In genomic region chr17:34259151-34259550, GRCh38 we compare ENCODE assay signal across 28 cellular contexts. TPM values are rescaled to one million over a fixed set of nuclear protein-coding genes. Genes with fewer than 3 reads are reported as not detected.
DNase-seq lines count a peak whose midpoint lies in the region; ATAC-seq, FAIRE-seq and TF ChIP-seq lines count a peak whose summit lies in the region.
"Had no signal": no experiment of that assay in that cellular context is flagged by ENCODE, and none has a peak within 500 bp of the region (broad histone marks: within the 10 kb centered on the region; RNA-seq: fewer than 3 reads in every experiment).

No MANE protein-coding gene starts in this region.

- intact Hi-C loops in IMR-90 (cut with micrococcal nuclease), result no loop called here

- no TSS peak for BruUV-seq in IMR-90 (replicated peaks; lab: Mats Ljungman, UMichigan)

- H3K4me3 ChIP-seq in AG10803 (ENCODE audit: low read length), result no peak overlapping the region
- H3K4me3 ChIP-seq in IMR-90 (ENCODE audit: insufficient read depth, low read depth, low read length), result no peak overlapping the region
- no peak overlapping the region for H3K4me3 ChIP-seq in cardiac fibroblast (replicated peaks in 1 of 2; ENCODE audit: low read depth in 2 of 2, low read length in 2 of 2)
- no peak overlapping the region for H3K4me3 ChIP-seq in gastroesophageal sphincter
- H3K4me3 ChIP-seq: esophagus squamous epithelium, HAP-1, heart left ventricle, left ventricle myocardium inferior, right lobe of liver had no signal

- TF ChIP-seq POLR2A in IMR-90 (IDR thresholded peaks at IDR 0.05; ENCODE audit: low read depth, low read length) (no peak), gastroesophageal sphincter (IDR thresholded peaks at IDR 0.05) (no peak), H54 (IDR thresholded peaks at IDR 0.05; ENCODE audit: low read depth, low read length) (no peak)

- H3K4me1 ChIP-seq in IMR-90 (ENCODE audit: control insufficient read depth, insufficient read depth, low read length) (peaks cover 9% of the 10 kb centered on the region), gastroesophageal sphincter (peaks cover 6 to 27% (median 14%) of the 10 kb centered on the region in 3 donors)

- peak; percentile 87 for DNase-seq in AG10803 (ENCODE audit: low read depth)
- peak; percentile 28 for DNase-seq in IMR-90
- peak; percentile 69 to 91 for DNase-seq in cardiac fibroblast (ENCODE audit: low read depth in 2 of 2)
- DNase-seq in kidney glomerular epithelial cell (lab: John Stamatoyannopoulos, UW), result peak; percentile 54
- no peak for DNase-seq in H54 (ENCODE audit: insufficient read length, low spot score)
- no peak for DNase-seq in NOMO-1 treated with dmso at 0.1 percent for 144 hours (lab: John Stamatoyannopoulos, UW; ENCODE audit: unreplicated experiment)
- DNase-seq in HK-2 (ENCODE audit: unreplicated experiment), result no peak
- DNase-seq: activated CD4-positive, alpha-beta T cell treated with anti-CD3 and anti-CD28 coated beads, Interleukin-2, amount 50 U/mL, for 1 hour; esophagus squamous epithelium; heart left ventricle; left ventricle myocardium inferior; naive thymus-derived CD4-positive, alpha-beta T cell; NCI-H2029; NCI-H345; OCI-M1; right lobe of liver; SHP77 treated with DMSO at 0.1 percent for 48 hours; stimulated activated CD8-positive, alpha-beta memory T cell treated with anti-CD3 and anti-CD28 coated beads, Interleukin-4, amount 100 ng/mL, for 48 hours; T-helper 1 cell had no signal

- H3K56ac ChIP-seq in IMR-90 (ENCODE audit: extremely low read depth, insufficient read depth, low read length), result no peak overlapping the region

- no peaks in the 10 kb centered on the region for H4K20me1 ChIP-seq in IMR-90 (ENCODE audit: insufficient read depth, low read length)

- CTCF ChIA-PET in IMR-90 (lab: Yijun Ruan, JAX), result no interaction called here

- H2AFZ ChIP-seq in IMR-90 (replicated peaks; ENCODE audit: low read length, poor library complexity), result no peak overlapping the region

- H3K79me1 ChIP-seq in IMR-90 (ENCODE audit: low read depth in 1 of 2, low read length in 2 of 2), result no peaks in the 10 kb centered on the region

- no peak overlapping the region for H3K14ac ChIP-seq in IMR-90 (replicated peaks; ENCODE audit: low read depth, low read length)

- no peak overlapping the region for H3K4ac ChIP-seq in IMR-90 (ENCODE audit: low read depth, low read length)

- no peak overlapping the region for H2AK9ac ChIP-seq in IMR-90 (replicated peaks; ENCODE audit: low read depth, low read length, poor library complexity)

- FAIRE-seq in H54 (lab: Jason Lieb, UNC), result no peak
- FAIRE-seq: D721Med, GM18507 had no signal

- H2AK5ac ChIP-seq in IMR-90 (ENCODE audit: low read depth, low read length), result no peak overlapping the region

- no peak for TF ChIP-seq RAD21 in IMR-90 (IDR thresholded peaks at IDR 0.05; ENCODE audit: low read length)

- no peak overlapping the region for H2BK20ac ChIP-seq in IMR-90 (ENCODE audit: low read depth, low read length)

- H3K9me1 ChIP-seq in IMR-90 (ENCODE audit: insufficient read depth, low read length), result 0 out of 2 replicates have a peak, but pooled peaks cover 3% of the 10 kb centered on the region

- no peak overlapping the region for H4K5ac ChIP-seq in IMR-90 (ENCODE audit: low read depth, low read length)

- no peak for ATAC-seq in IMR-90 (ENCODE audit: low read depth)
- no peak for ATAC-seq in gastroesophageal sphincter
- ATAC-seq: activated naive CD4-positive, alpha-beta T cell treated with anti-CD3 and anti-CD28 coated beads, Interleukin-2, amount 50 U/mL, for 72 hours; heart left ventricle; naive thymus-derived CD4-positive, alpha-beta T cell had no signal

- no peak overlapping the region for H3K9ac ChIP-seq in IMR-90 (ENCODE audit: low read depth, low read length)
- H3K9ac ChIP-seq: KMS-11 had no signal

- in situ Hi-C loops in IMR-90 (cut with MboI; ENCODE audit: low sequenced_read_pairs), result loop anchor here (25.0 kb wide), 1 partner anchor 853 kb away; the partner anchor contains the start of genes FNDC8 and RAD51D

- TF ChIP-seq EP300 in gastroesophageal sphincter (IDR thresholded peaks at IDR 0.05), result no peak

- POLR2A ChIA-PET in IMR-90 (lab: Charles Lee; ENCODE audit: unreplicated experiment), result no interaction called here

- H3K27me3 ChIP-seq in IMR-90 (ENCODE audit: control insufficient read depth, insufficient read depth, low read length) (no peaks in the 10 kb centered on the region), gastroesophageal sphincter (no peaks in the 10 kb centered on the region)
- H3K27me3 ChIP-seq: heart left ventricle, right lobe of liver had no signal

- dilution Hi-C loops in IMR-90 (cut with HindIII; ENCODE audit: low sequenced_read_pairs, unreplicated experiment), result no loop called here

- H2BK5ac ChIP-seq in IMR-90 (ENCODE audit: low read depth, low read length, poor library complexity, severe bottlenecking), result no peak overlapping the region

- no peak overlapping the region for H4K8ac ChIP-seq in IMR-90 (ENCODE audit: low read depth in 2 of 2, low read length in 2 of 2)

- H3K36me3 ChIP-seq in IMR-90 (ENCODE audit: control insufficient read depth, insufficient read depth, low read length) (peaks cover 3% of the 10 kb centered on the region; the same call in 1 of the 2 replicates), gastroesophageal sphincter (no peaks in the 10 kb centered on the region)
- H3K36me3 ChIP-seq: esophagus squamous epithelium, HAP-1, right lobe of liver had no signal

- H3K18ac ChIP-seq in IMR-90 (ENCODE audit: low read depth, low read length), result no peak overlapping the region

- no peak overlapping the region for H4K91ac ChIP-seq in IMR-90 (ENCODE audit: insufficient read depth, low read depth, low read length)

- no peak overlapping the region for H3K4me2 ChIP-seq in IMR-90 (ENCODE audit: low read depth, low read length)
- H3K4me2 ChIP-seq: KMS-11 had no signal

- H2BK15ac ChIP-seq in IMR-90 (ENCODE audit: low read depth, low read length), result no peak overlapping the region

- H2BK120ac ChIP-seq in IMR-90 (ENCODE audit: low read depth, low read length), result no peak overlapping the region

- TF ChIP-seq CTCF in AG10803 (conservative IDR thresholded peaks at IDR 0.05; ENCODE audit: low read length) (no peak), IMR-90 (conservative IDR thresholded peaks at IDR 0.05; ENCODE audit: low read depth, low read length) (no peak), cardiac fibroblast (IDR thresholded peaks at IDR 0.05; ENCODE audit: low read depth, low read length) (no peak), gastroesophageal sphincter (IDR thresholded peaks at IDR 0.05) (no peak)

- H3K9me3 ChIP-seq in IMR-90 (ENCODE audit: control insufficient read depth, insufficient read depth, low read length), result no peaks in the 10 kb centered on the region
- no peaks in the 10 kb centered on the region for H3K9me3 ChIP-seq in gastroesophageal sphincter
- H3K9me3 ChIP-seq: esophagus squamous epithelium, HAP-1, heart left ventricle, left ventricle myocardium inferior, right lobe of liver had no signal

- no peak overlapping the region for H3K27ac ChIP-seq in IMR-90 (ENCODE audit: insufficient read depth, low read length)
- H3K27ac ChIP-seq in gastroesophageal sphincter, result peak overlapping the region in 1 of 4 donors; percentile 39
- H3K27ac ChIP-seq: KMS-11, left ventricle myocardium inferior, right lobe of liver had no signal

- H3K23ac ChIP-seq in IMR-90 (ENCODE audit: low read depth, low read length), result no peak overlapping the region

TF ChIP-seq in IMR-90, 13 proteins besides CTCF, POLR2A, EP300 and RAD21 (continues in another document):
- TF ChIP-seq FOS (IDR thresholded peaks at IDR 0.05; ENCODE audit: low read depth, low read length) (no peak), RFX5 (IDR thresholded peaks at IDR 0.05; ENCODE audit: low read depth, low read length) (no peak), MXI1 (IDR thresholded peaks at IDR 0.05; ENCODE audit: borderline replicate concordance, low read depth, low read length) (no peak), CHD1 (IDR thresholded peaks at IDR 0.05; ENCODE audit: low read depth, low read length) (no peak), MAZ (IDR thresholded peaks at IDR 0.05; ENCODE audit: borderline replicate concordance, low read depth, low read length) (no peak), ELK1 (IDR thresholded peaks at IDR 0.05; ENCODE audit: borderline replicate concordance, low read depth, low read length) (no peak), RCOR1 (IDR thresholded peaks at IDR 0.05; ENCODE audit: insufficient replicate concordance, low read length) (no peak), BHLHE40 (IDR thresholded peaks at IDR 0.05; ENCODE audit: low read depth, low read length) (no peak), SMC3 (IDR thresholded peaks at IDR 0.05; ENCODE audit: low read depth, low read length) (no peak), CEBPB (IDR thresholded peaks at IDR 0.05; ENCODE audit: low read depth, low read length) (no peak), MAFK (IDR thresholded peaks at IDR 0.05; ENCODE audit: low read depth, low read length) (no peak), NFE2L2 (IDR thresholded peaks at IDR 0.05; ENCODE audit: low read depth, low read length) (no peak)

RNA-seq across cellular contexts. Expression of gene CCL2, which starts 4.1 kb away (rescaled TPM):
- 126 and 206 TPM in 2 replicates for total RNA-seq in IMR-90 (2012; rRNA removed)
- 85.9 and 103 TPM in 2 replicates for polyA plus RNA-seq in IMR-90 (2012; rRNA removed)
- polyA plus RNA-seq in IMR-90 (2012; cell fraction: cytosol; rRNA removed), result 67.4 and 73.1 TPM in 2 replicates
- polyA plus RNA-seq in IMR-90 (2012; cell fraction: nucleus; rRNA removed; ENCODE audit: low replicate concordance), result 22.7 and 55.8 TPM in 2 replicates
- total RNA-seq in gastroesophageal sphincter, result 100 to 1,000 TPM in 1 of 4 donors, 10 to 100 TPM in 2, 1 to 10 TPM in 1; 5.0 to 121 (median 20.9) TPM
- total RNA-seq: activated naive CD4-positive, alpha-beta T cell treated with anti-CD3 and anti-CD28 coated beads, Interleukin-2, amount 50 U/mL, for 72 hours had no signal
- polyA plus RNA-seq: naive thymus-derived CD4-positive, alpha-beta T cell had no signal

RNA-seq across cellular contexts. Expression of gene CCL7, which starts 10.9 kb away (rescaled TPM):
- 0.18 and 0.28 TPM in 2 replicates for total RNA-seq in IMR-90 (2012; rRNA removed)
- 0.24 and 0.58 TPM in 2 replicates for polyA plus RNA-seq in IMR-90 (2012; rRNA removed)
- 0.15 and 0.27 TPM in 2 replicates for polyA plus RNA-seq in IMR-90 (2012; cell fraction: cytosol; rRNA removed)
- polyA plus RNA-seq in IMR-90 (2012; cell fraction: nucleus; rRNA removed; ENCODE audit: low replicate concordance), result not detected in 2 replicates
- total RNA-seq in gastroesophageal sphincter, result 1 to 10 TPM in 1 of 4 donors, not detected in 3; 2.2 TPM
- total RNA-seq: activated naive CD4-positive, alpha-beta T cell treated with anti-CD3 and anti-CD28 coated beads, Interleukin-2, amount 50 U/mL, for 72 hours; esophagus squamous epithelium; HT1080; left ventricle myocardium inferior; naive thymus-derived CD4-positive, alpha-beta T cell; osteocyte; right lobe of liver; urinary bladder had no signal
- polyA plus RNA-seq: naive thymus-derived CD4-positive, alpha-beta T cell had no signal

RNA-seq across cellular contexts. Expression of gene CCL11, which starts 26.4 kb away (rescaled TPM):
- total RNA-seq in IMR-90 (2012; rRNA removed), result not detected in 2 replicates
- polyA plus RNA-seq in IMR-90 (2012; rRNA removed), result not detected in 2 replicates
- not detected in 2 replicates for polyA plus RNA-seq in IMR-90 (2012; cell fraction: cytosol; rRNA removed)
- polyA plus RNA-seq in IMR-90 (2012; cell fraction: nucleus; rRNA removed; ENCODE audit: low replicate concordance), result not detected in 2 replicates
- 1 to 10 TPM; 2.0 to 4.5 (median 2.7) TPM for total RNA-seq in gastroesophageal sphincter
- total RNA-seq: activated naive CD4-positive, alpha-beta T cell treated with anti-CD3 and anti-CD28 coated beads, Interleukin-2, amount 50 U/mL, for 72 hours; HT1080; naive thymus-derived CD4-positive, alpha-beta T cell; osteocyte had no signal
- polyA plus RNA-seq: naive thymus-derived CD4-positive, alpha-beta T cell had no signal

Comparison
In these comparisons a context has a peak if more than half of its experiments do, and no peak if none do; other contexts are left out.
1. DNase-seq: peak in AG10803 (single experiment), IMR-90 (single experiment), cardiac fibroblast (2 of 2) and kidney glomerular epithelial cell (single experiment); none in H54 (single experiment), NOMO-1 treated with dmso at 0.1 percent for 144 hours (single experiment) and HK-2 (single experiment).